In the genomic region with DNA sequence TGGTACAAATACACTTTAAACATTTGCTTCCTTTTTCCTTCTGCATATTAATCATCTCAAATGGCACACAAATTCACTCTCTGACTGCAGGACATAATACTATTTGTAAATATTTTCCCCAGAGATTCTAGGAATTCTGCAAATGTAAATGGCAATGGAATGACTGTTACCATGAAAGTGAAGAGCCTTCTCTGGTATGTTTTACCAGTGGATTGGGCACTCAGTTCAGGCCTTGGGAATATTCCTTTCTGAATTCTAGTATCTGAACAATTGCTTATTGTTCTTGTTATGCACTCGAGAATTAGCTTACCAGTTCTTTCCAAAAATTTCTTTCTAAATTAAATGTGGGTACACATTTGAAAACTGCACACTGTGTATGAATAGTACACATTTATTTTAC, we compare ENCODE assay signal across 18 cellular contexts.
"Had no signal": no experiment of that assay in that cellular context is flagged by ENCODE, and none has a peak within 500 bp of the region (broad histone marks: within the 10 kb centered on the region; RNA-seq: fewer than 3 reads in every experiment).

No MANE protein-coding gene starts in this region.

- H3K4me3 ChIP-seq: body of pancreas, heart right ventricle, left lung, testis, upper lobe of right lung had no signal

- H3K9me3 ChIP-seq: body of pancreas, heart right ventricle, left lung, testis, upper lobe of right lung had no signal

- H3K27me3 Mint-ChIP-seq: memory B cell; stimulated activated naive CD8-positive, alpha-beta T cell treated with anti-CD3 and anti-CD28 coated beads, Interleukin-15, Interleukin-2, amounts not matched to agents 100 ng/mL and 50 ng/mL, for 24 hours had no signal

- H3K4me1 Mint-ChIP-seq: memory B cell had no signal

- H3K27ac Mint-ChIP-seq: activated T-helper 2 cell treated with anti-CD3 and anti-CD28 coated beads, Interferon-gamma antibody, Interleukin-2, Interleukin-4, amounts not matched to agents 10 μg/mL and 5 μg/mL and 100 μg/mL, durations not matched to agents 14 hours and 24 hours and 36 hours; memory B cell; nephron; stimulated activated naive CD8-positive, alpha-beta T cell treated with anti-CD3 and anti-CD28 coated beads, Interleukin-15, Interleukin-2, amounts not matched to agents 100 ng/mL and 50 ng/mL, for 24 hours; T-helper 1 cell treated with Interleukin-12 subunit alpha and Interleukin-12 subunit beta and Interleukin-4 antibody, amounts not matched to agents 30 μg/mL and 1 μg/mL, for 36 hours had no signal

- DNase-seq: activated CD4-positive, alpha-beta T cell treated with anti-CD3 and anti-CD28 coated beads for 48 hours; activated CD8-positive, alpha-beta memory T cell treated with anti-CD3 and anti-CD28 coated beads for 24 hours; activated naive CD4-positive, alpha-beta T cell treated with anti-CD3 and anti-CD28 coated beads, Interleukin-2, amount 50 U/mL, for 16 hours; body of pancreas; central memory CD4-positive, alpha-beta T cell; cortex of kidney; heart right ventricle; islet precursor cell; left lung; stimulated activated CD4-positive, alpha-beta T cell treated with anti-CD3 and anti-CD28 coated beads, Interleukin-2, amount 100 ng/mL, for 48 hours; testis; upper lobe of right lung had no signal

- H3K4me1 ChIP-seq: foreskin keratinocyte, heart right ventricle, left lung, testis, upper lobe of right lung had no signal

- H3K4me3 Mint-ChIP-seq: memory B cell; nephron; stimulated activated naive CD8-positive, alpha-beta T cell treated with anti-CD3 and anti-CD28 coated beads, Interleukin-15, Interleukin-2, amounts not matched to agents 100 ng/mL and 50 ng/mL, for 24 hours; T-helper 1 cell treated with Interleukin-12 subunit alpha and Interleukin-12 subunit beta and Interleukin-4 antibody, amounts not matched to agents 30 μg/mL and 1 μg/mL, for 36 hours had no signal

- ATAC-seq: body of pancreas, foreskin keratinocyte, heart right ventricle, left lung, upper lobe of right lung had no signal

- H3K27me3 ChIP-seq: body of pancreas, foreskin keratinocyte, heart right ventricle, left lung, testis, upper lobe of right lung had no signal

- H3K9me3 Mint-ChIP-seq: activated T-helper 2 cell treated with anti-CD3 and anti-CD28 coated beads, Interferon-gamma antibody, Interleukin-2, Interleukin-4, amounts not matched to agents 10 μg/mL and 5 μg/mL and 100 μg/mL, durations not matched to agents 14 hours and 24 hours and 36 hours; memory B cell; nephron; stimulated activated naive CD8-positive, alpha-beta T cell treated with anti-CD3 and anti-CD28 coated beads, Interleukin-15, Interleukin-2, amounts not matched to agents 100 ng/mL and 50 ng/mL, for 24 hours; T-helper 1 cell treated with Interleukin-12 subunit alpha and Interleukin-12 subunit beta and Interleukin-4 antibody, amounts not matched to agents 30 μg/mL and 1 μg/mL, for 36 hours had no signal
